11 cellular contexts compared by ENCODE assay signal in the genomic region with DNA sequence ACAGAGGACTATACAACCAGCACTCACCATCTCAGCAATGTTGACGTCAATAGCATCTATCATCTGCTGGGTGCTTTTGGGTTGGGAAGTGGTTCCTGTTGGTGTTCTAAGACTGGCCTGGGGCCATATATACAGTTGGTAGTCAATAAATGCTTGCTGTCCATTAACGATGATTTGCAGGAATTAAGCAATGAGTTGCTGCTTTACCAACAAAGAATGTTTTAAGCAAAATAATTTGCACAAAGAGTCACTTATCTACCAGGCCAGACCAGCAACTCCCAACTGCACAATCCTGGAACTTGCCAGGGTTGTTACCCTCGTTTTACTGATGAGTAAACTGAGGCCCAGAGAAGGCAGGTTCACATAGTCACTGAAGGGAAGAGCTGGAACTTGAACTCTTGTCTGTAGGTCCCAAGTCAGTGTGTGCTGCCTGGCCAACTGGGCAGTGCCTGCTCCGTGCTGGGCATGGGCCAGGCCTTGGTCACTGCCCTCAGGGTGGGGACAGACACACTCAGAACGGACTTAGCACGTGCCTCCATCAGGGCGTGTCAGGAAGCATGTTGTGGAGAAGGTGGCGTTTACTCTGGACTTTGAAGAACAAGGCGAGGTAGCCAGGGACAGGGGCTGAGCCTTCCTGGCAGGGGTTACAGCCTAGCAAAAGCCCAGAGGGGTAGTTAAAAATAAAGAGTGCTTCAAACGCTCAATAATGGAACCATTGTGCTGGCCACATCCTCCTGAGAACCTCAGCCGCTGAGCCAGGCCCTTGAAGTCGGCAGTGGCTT. TPM values are rescaled to one million over a fixed set of nuclear protein-coding genes. Genes with fewer than 3 reads are reported as not detected.
DNase-seq lines count a peak whose midpoint lies in the region; ATAC-seq and TF ChIP-seq lines count a peak whose summit lies in the region.
"Had no signal": no experiment of that assay in that cellular context is flagged by ENCODE, and none has a peak within 500 bp of the region (broad histone marks: within the 10 kb centered on the region; RNA-seq: fewer than 3 reads in every experiment).

No MANE protein-coding gene starts in this region.

- no peak overlapping the region for H3K18ac ChIP-seq in IMR-90 (ENCODE audit: low read depth, low read length)

- peak overlapping the region in 2 of 11 experiments; percentile 0 to 33; a peak in 1 of 22 replicates for H3K9ac ChIP-seq in BLaER1 treated with 17β-estradiol and CSF1 and Interleukin-3, amounts not matched to agents 10 nM and 100 nM
- no peak overlapping the region for H3K9ac ChIP-seq in IMR-90 (ENCODE audit: low read depth, low read length)

- peaks cover 14 to 28% of the 10 kb centered on the region in 2 experiments; a peak in 3 of 4 replicates for H3K79me1 ChIP-seq in IMR-90 (ENCODE audit: low read depth in 1 of 2, low read length in 2 of 2)

- no peak overlapping the region for H2BK120ac ChIP-seq in IMR-90 (ENCODE audit: low read depth, low read length)

- H3K23ac ChIP-seq in IMR-90 (ENCODE audit: low read depth, low read length): no peak overlapping the region

- no peaks in the 10 kb centered on the region for H3K9me3 Mint-ChIP-seq in central memory CD8-positive, alpha-beta T cell
- H3K9me3 Mint-ChIP-seq in naive thymus-derived CD4-positive, alpha-beta T cell: no peaks in the 10 kb centered on the region

- peak overlapping the region; percentile 78 for H2AK5ac ChIP-seq in IMR-90 (ENCODE audit: low read depth, low read length)

- peaks cover 10% of the 10 kb centered on the region for H3K4me1 Mint-ChIP-seq in central memory CD8-positive, alpha-beta T cell
- peaks cover 0 to 27% (median 13%) of the 10 kb centered on the region in 7 donors for H3K4me1 Mint-ChIP-seq in naive thymus-derived CD4-positive, alpha-beta T cell

- H3K4me3 ChIP-seq in BLaER1 treated with 17β-estradiol and CSF1 and Interleukin-3, amounts not matched to agents 10 nM and 100 nM: no peak overlapping the region
- no peak overlapping the region for H3K4me3 ChIP-seq in IMR-90 (ENCODE audit: insufficient read depth, low read depth, low read length)
- no peak overlapping the region for H3K4me3 ChIP-seq in naive thymus-derived CD4-positive, alpha-beta T cell (ENCODE audit: low read length)
- H3K4me3 ChIP-seq: uterus had no signal

- peak overlapping the region; percentile 63 for H2AFZ ChIP-seq in IMR-90 (replicated peaks; ENCODE audit: low read length, poor library complexity)

- WGBS in IMR-90 (ENCODE audit: extremely low coverage in 2 of 2, insufficient read length in 1 of 2), 2 experiments: 66% methylated on average over 4 of the region's 12 CpGs; no CpG with 5 or more reads in 1 of the 2 experiments

- peaks cover 0 to 17% (median 15%) of the 10 kb centered on the region in 11 experiments; a peak in 14 of 22 replicates for H4K20me1 ChIP-seq in BLaER1 treated with 17β-estradiol and CSF1 and Interleukin-3, amounts not matched to agents 10 nM and 100 nM
- H4K20me1 ChIP-seq in IMR-90 (ENCODE audit: insufficient read depth, low read length): peaks cover 16% of the 10 kb centered on the region

- H3K27ac Mint-ChIP-seq in central memory CD8-positive, alpha-beta T cell (ENCODE audit: low read depth): peak overlapping the region; percentile 27
- peak overlapping the region in 2 of 9 donors; percentile 28 to 29 for H3K27ac Mint-ChIP-seq in naive thymus-derived CD4-positive, alpha-beta T cell

- H3K4me3 Mint-ChIP-seq in central memory CD8-positive, alpha-beta T cell: peak overlapping the region; percentile 10
- peak overlapping the region in 7 of 10 donors; percentile 7 to 70 (median 25) for H3K4me3 Mint-ChIP-seq in naive thymus-derived CD4-positive, alpha-beta T cell

- H2BK20ac ChIP-seq in IMR-90 (ENCODE audit: low read depth, low read length): 0 out of 2 replicates have a peak overlapping the region, but pooled peaks have one; percentile 7

- DNase-seq in IMR-90 (no peak), NOMO-1 treated with dmso at 0.1 percent for 144 hours (lab: John Stamatoyannopoulos, UW; ENCODE audit: unreplicated experiment) (no peak)
- DNase-seq in central memory CD8-positive, alpha-beta T cell (ENCODE audit: low spot score in 2 of 2): no peak
- no peak for DNase-seq in naive thymus-derived CD4-positive, alpha-beta T cell
- DNase-seq: activated CD8-positive, alpha-beta memory T cell treated with anti-CD3 and anti-CD28 coated beads, Interleukin-2, amount 50 U/mL, for 48 hours; glutamatergic neuron; uterus had no signal

- H3K27ac ChIP-seq in BLaER1 treated with 17β-estradiol and CSF1 and Interleukin-3, amounts not matched to agents 10 nM and 100 nM: no peak overlapping the region
- H3K27ac ChIP-seq in IMR-90 (ENCODE audit: insufficient read depth, low read length): no peak overlapping the region
- H3K27ac ChIP-seq in naive thymus-derived CD4-positive, alpha-beta T cell (ENCODE audit: low read depth, low read length): no peak overlapping the region

- POLR2A ChIA-PET in IMR-90 (lab: Charles Lee; ENCODE audit: unreplicated experiment): no interaction called here
- POLR2A ChIA-PET in naive thymus-derived CD4-positive, alpha-beta T cell (lab: Charles Lee): no interaction called here

- H4K8ac ChIP-seq in IMR-90 (ENCODE audit: low read depth in 2 of 2, low read length in 2 of 2): no peak overlapping the region

- H3K4ac ChIP-seq in IMR-90 (ENCODE audit: low read depth, low read length): no peak overlapping the region

- intact Hi-C loops in IMR-90 (cut with micrococcal nuclease): no loop called here
- intact Hi-C loops in naive thymus-derived CD4-positive, alpha-beta T cell (cut with micrococcal nuclease): no loop called here

- no peak for TF ChIP-seq CTCF in IMR-90 (conservative IDR thresholded peaks at IDR 0.05; ENCODE audit: low read depth, low read length)

- H3K36me3 Mint-ChIP-seq in central memory CD8-positive, alpha-beta T cell (ENCODE audit: insufficient read depth): no peaks in the 10 kb centered on the region
- H3K36me3 Mint-ChIP-seq in naive thymus-derived CD4-positive, alpha-beta T cell: no peaks in the 10 kb centered on the region

- peaks cover 0 to 4% (median 0%) of the 10 kb centered on the region in 11 experiments; a peak in 3 of 22 replicates for H3K36me3 ChIP-seq in BLaER1 treated with 17β-estradiol and CSF1 and Interleukin-3, amounts not matched to agents 10 nM and 100 nM
- H3K36me3 ChIP-seq in IMR-90 (ENCODE audit: control insufficient read depth, insufficient read depth, low read length): no peaks in the 10 kb centered on the region; the same call in 1 of the 2 replicates
- no peaks in the 10 kb centered on the region for H3K36me3 ChIP-seq in naive thymus-derived CD4-positive, alpha-beta T cell (ENCODE audit: control insufficient read depth in 2 of 3, insufficient read depth in 3 of 3, low read length in 3 of 3)
- H3K36me3 ChIP-seq: uterus had no signal

- H3K27me3 Mint-ChIP-seq in central memory CD8-positive, alpha-beta T cell: no peaks in the 10 kb centered on the region
- H3K27me3 Mint-ChIP-seq in naive thymus-derived CD4-positive, alpha-beta T cell: peaks cover 0 to 1% (median 0%) of the 10 kb centered on the region in 5 donors

- H2BK15ac ChIP-seq in IMR-90 (ENCODE audit: low read depth, low read length): 0 out of 3 replicates have a peak overlapping the region, but pooled peaks have one; percentile 12

- no peak overlapping the region; the same call in 1 of the 2 replicates for H3K14ac ChIP-seq in IMR-90 (replicated peaks; ENCODE audit: low read depth, low read length)

- H2AK9ac ChIP-seq in IMR-90 (replicated peaks; ENCODE audit: low read depth, low read length, poor library complexity): peak overlapping the region; percentile 50

- H3K4me2 ChIP-seq in BLaER1 treated with 17β-estradiol and CSF1 and Interleukin-3, amounts not matched to agents 10 nM and 100 nM: peak overlapping the region; percentile 47 to 76 (median 63)
- H3K4me2 ChIP-seq in IMR-90 (ENCODE audit: low read depth, low read length): no peak overlapping the region

- no peaks in the 10 kb centered on the region for H3K9me3 ChIP-seq in BLaER1 treated with 17β-estradiol and CSF1 and Interleukin-3, amounts not matched to agents 10 nM and 100 nM (replicated peaks in 1 of 11)
- H3K9me3 ChIP-seq in IMR-90 (ENCODE audit: control insufficient read depth, insufficient read depth, low read length): no peaks in the 10 kb centered on the region
- no peaks in the 10 kb centered on the region for H3K9me3 ChIP-seq in naive thymus-derived CD4-positive, alpha-beta T cell (ENCODE audit: control insufficient read depth in 2 of 3, low read length in 3 of 3)
- H3K9me3 ChIP-seq: uterus had no signal

- no peak overlapping the region for H4K5ac ChIP-seq in IMR-90 (ENCODE audit: low read depth, low read length)

- H4K91ac ChIP-seq in IMR-90 (ENCODE audit: insufficient read depth, low read depth, low read length): no peak overlapping the region

- in situ Hi-C loops in IMR-90 (cut with MboI; ENCODE audit: low sequenced_read_pairs): no loop called here

- TF ChIP-seq POLR2A in IMR-90 (IDR thresholded peaks at IDR 0.05; ENCODE audit: low read depth, low read length): no peak

- no peak overlapping the region for H2BK5ac ChIP-seq in IMR-90 (ENCODE audit: low read depth, low read length, poor library complexity, severe bottlenecking)

- no peak for TF ChIP-seq RAD21 in IMR-90 (IDR thresholded peaks at IDR 0.05; ENCODE audit: low read length)

- no TSS peak for BruUV-seq in IMR-90 (replicated peaks; lab: Mats Ljungman, UMichigan)

- CTCF ChIA-PET in IMR-90 (lab: Yijun Ruan, JAX): no interaction called here
- CTCF ChIA-PET in naive thymus-derived CD4-positive, alpha-beta T cell (lab: Charles Lee): no interaction called here

- H3K56ac ChIP-seq in IMR-90 (ENCODE audit: extremely low read depth, insufficient read depth, low read length): no peak overlapping the region

- ATAC-seq in IMR-90 (ENCODE audit: low read depth) (no peak), HG03565 (IDR thresholded peaks at IDR 0.05; ENCODE audit: unreplicated experiment) (no peak), GM19467 (IDR thresholded peaks at IDR 0.05; ENCODE audit: unreplicated experiment) (no peak), HG02981 (IDR thresholded peaks at IDR 0.05; ENCODE audit: unreplicated experiment) (no peak)
- ATAC-seq in central memory CD8-positive, alpha-beta T cell (replicated peaks; ENCODE audit: extremely low read depth, poor library complexity, severe bottlenecking): no peak
- ATAC-seq in naive thymus-derived CD4-positive, alpha-beta T cell: no peak

- H3K9me1 ChIP-seq in IMR-90 (ENCODE audit: insufficient read depth, low read length): peaks cover 18% of the 10 kb centered on the region

- no peaks in the 10 kb centered on the region for H3K27me3 ChIP-seq in BLaER1 treated with 17β-estradiol and CSF1 and Interleukin-3, amounts not matched to agents 10 nM and 100 nM
- no peaks in the 10 kb centered on the region for H3K27me3 ChIP-seq in IMR-90 (ENCODE audit: control insufficient read depth, insufficient read depth, low read length)
- H3K27me3 ChIP-seq in naive thymus-derived CD4-positive, alpha-beta T cell (ENCODE audit: control insufficient read depth in 2 of 2, insufficient read depth in 2 of 2, low read length in 2 of 2): no peaks in the 10 kb centered on the region
- H3K27me3 ChIP-seq: uterus had no signal

- peaks cover 42 to 66% (median 49%) of the 10 kb centered on the region in 10 experiments for H3K4me1 ChIP-seq in BLaER1 treated with 17β-estradiol and CSF1 and Interleukin-3, amounts not matched to agents 10 nM and 100 nM
- H3K4me1 ChIP-seq in IMR-90 (ENCODE audit: control insufficient read depth, insufficient read depth, low read length): peaks cover 13% of the 10 kb centered on the region
- peaks cover 0 to 5% of the 10 kb centered on the region in 2 donors for H3K4me1 ChIP-seq in naive thymus-derived CD4-positive, alpha-beta T cell (ENCODE audit: control insufficient read depth in 2 of 2, insufficient read depth in 2 of 2, low read length in 2 of 2)
- H3K4me1 ChIP-seq: uterus had no signal

- dilution Hi-C loops in IMR-90 (cut with HindIII; ENCODE audit: low sequenced_read_pairs, unreplicated experiment): no loop called here

RNA-seq across cellular contexts. Expression of a gene that starts 2.5 kb away (rescaled TPM):
- 6.7 and 7.0 TPM in 2 replicates for total RNA-seq in IMR-90 (2012; rRNA removed)
- 19.8 and 24.2 TPM in 2 replicates for polyA plus RNA-seq in IMR-90 (2012; rRNA removed)
- polyA plus RNA-seq in IMR-90 (2012; cell fraction: cytosol; rRNA removed): 10.7 and 21.0 TPM in 2 replicates
- polyA plus RNA-seq in IMR-90 (2012; cell fraction: nucleus; rRNA removed; ENCODE audit: low replicate concordance): 66.9 and 101 TPM in 2 replicates
- total RNA-seq in naive thymus-derived CD4-positive, alpha-beta T cell: 10 to 100 TPM in 1 of 5 experiments, 1 to 10 TPM in 4; 2.8 to 26.6 (median 4.4) TPM
- under 1 TPM; 0.63 to 0.82 TPM for polyA plus RNA-seq in naive thymus-derived CD4-positive, alpha-beta T cell

RNA-seq across cellular contexts. Expression of a gene that starts 53.9 kb away (rescaled TPM):
- total RNA-seq in IMR-90 (2012; rRNA removed): 24.4 and 28.9 TPM in 2 replicates
- 98.6 and 109 TPM in 2 replicates for polyA plus RNA-seq in IMR-90 (2012; rRNA removed)
- 51.7 and 91.4 TPM in 2 replicates for polyA plus RNA-seq in IMR-90 (2012; cell fraction: cytosol; rRNA removed)
- 46.7 and 65.5 TPM in 2 replicates for polyA plus RNA-seq in IMR-90 (2012; cell fraction: nucleus; rRNA removed; ENCODE audit: low replicate concordance)
- 10 to 100 TPM in 3 of 5 experiments, 1 to 10 TPM in 2; 4.2 to 12.3 (median 11.5) TPM for total RNA-seq in naive thymus-derived CD4-positive, alpha-beta T cell
- 10 to 100 TPM; 21.2 to 28.4 TPM for polyA plus RNA-seq in naive thymus-derived CD4-positive, alpha-beta T cell
